Comparison of ENCODE assay signal across 15 cellular contexts in the genomic region with DNA sequence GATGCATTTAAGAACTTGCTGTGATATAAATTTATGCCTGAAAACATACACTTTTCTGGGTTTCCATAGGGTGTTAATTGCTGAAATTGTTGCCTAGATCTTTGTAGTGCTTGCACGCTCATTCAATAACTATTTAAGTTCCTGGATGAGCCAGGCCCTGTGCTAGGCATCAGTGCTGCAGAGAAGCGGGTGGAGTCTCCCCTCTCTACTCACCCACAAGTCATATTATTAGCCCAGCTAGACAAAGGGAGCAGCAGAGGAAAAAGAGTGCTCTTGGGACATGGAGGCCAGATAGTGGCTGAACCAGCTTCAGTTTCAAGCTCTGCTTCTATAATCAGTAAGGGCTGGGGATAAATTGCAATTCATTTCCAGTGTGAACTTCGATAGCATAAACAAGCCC.
A peak's percentile ranks its signal among the peaks of the same experiment; 100 is the strongest.
DNase-seq lines count a peak whose midpoint lies in the region; FAIRE-seq and TF ChIP-seq lines count a peak whose summit lies in the region.
"Had no signal": no experiment of that assay in that cellular context is flagged by ENCODE, and none has a peak within 500 bp of the region (broad histone marks: within the 10 kb centered on the region; RNA-seq: fewer than 3 reads in every experiment).

No MANE protein-coding gene starts in this region.

- no peak for TF ChIP-seq CTCF in epithelial cell of esophagus (IDR thresholded peaks at IDR 0.05; ENCODE audit: insufficient read depth, low read depth, low read length, missing control alignments)

- H3K4me3 ChIP-seq in epithelial cell of esophagus (ENCODE audit: low read length) = no peak overlapping the region
- H3K4me3 ChIP-seq: HAP-1, SJCRH30 had no signal

- DNase-seq in M059J (ENCODE audit: low read depth) (peak; percentile 43), RCC 7860 (ENCODE audit: low spot score) (peak; percentile 20), epithelial cell of esophagus (ENCODE audit: low read depth) (peak; percentile 59), kidney tubule cell (ENCODE audit: low spot score) (peak; percentile 75), NCI-H2171 treated with DMSO at 0.1 percent for 48 hours (lab: John Stamatoyannopoulos, UW) (no peak), NCI-H524 (lab: John Stamatoyannopoulos, UW) (no peak)
- DNase-seq in stimulated activated CD4-positive, alpha-beta T cell treated with anti-CD3 and anti-CD28 coated beads, Interleukin-4, amount 100 ng/mL, for 24 hours = no peak
- DNase-seq in stimulated activated CD4-positive, alpha-beta T cell treated with anti-CD3 and anti-CD28 coated beads, Interleukin-15, amount 100 ng/mL, for 24 hours = no peak
- DNase-seq: CD4-positive, alpha-beta T cell; NCI-H1417 treated with DMSO at 0.1 percent for 48 hours; NCI-H1930; NCI-H524 treated with DMSO at 0.1 percent for 48 hours; RPMI8226; SJCRH30 had no signal

- no peak for FAIRE-seq in RCC 7860 (lab: Jason Lieb, UNC)

Comparison
In these comparisons a context has a peak if more than half of its experiments do, and no peak if none do; other contexts are left out.
1. DNase-seq: peak in M059J (single experiment), RCC 7860 (single experiment), epithelial cell of esophagus (single experiment) and kidney tubule cell (single experiment); none in stimulated activated CD4-positive, alpha-beta T cell treated with anti-CD3 and anti-CD28 coated beads, Interleukin-4, amount 100 ng/mL, for 24 hours (single experiment), NCI-H2171 treated with DMSO at 0.1 percent for 48 hours (single experiment), stimulated activated CD4-positive, alpha-beta T cell treated with anti-CD3 and anti-CD28 coated beads, Interleukin-15, amount 100 ng/mL, for 24 hours (single experiment) and NCI-H524 (0 of 2).